ENCODE assay signal across 2 cellular contexts in the genomic region with DNA sequence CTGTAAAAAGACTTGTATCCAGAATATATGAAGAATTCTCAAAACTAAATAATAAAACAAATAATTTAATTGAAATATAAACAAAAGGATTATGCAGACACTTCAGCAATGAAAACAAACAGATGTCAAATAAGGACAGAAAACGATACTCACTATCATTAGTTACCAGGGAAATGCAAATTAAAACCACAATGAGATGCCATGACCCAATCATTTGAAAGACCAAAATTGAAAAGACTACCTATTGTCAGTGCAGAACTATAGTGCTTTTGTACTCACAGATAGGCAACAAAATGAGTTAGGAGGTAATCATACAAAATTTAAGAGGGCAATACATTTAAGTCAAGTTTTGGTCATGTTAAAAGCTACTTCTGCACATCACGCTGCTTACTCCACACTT.
TF ChIP-seq lines count a peak whose summit lies in the region.

No MANE protein-coding gene starts in this region.

TF ChIP-seq in GM23338, 12 proteins besides CTCF, POLR2A, EP300 and RAD21:
- TF ChIP-seq POLR2AphosphoS5 (IDR thresholded peaks at IDR 0.05; ENCODE audit: low read depth) (no peak), JUNB (IDR thresholded peaks at IDR 0.05; ENCODE audit: unreplicated experiment) (no peak), STAT1 (IDR thresholded peaks at IDR 0.05; ENCODE audit: unreplicated experiment) (no peak), ZNF331 (CRISPR knock-in tag; IDR thresholded peaks at IDR 0.05; ENCODE audit: low read depth) (no peak), EZH2 (IDR thresholded peaks at IDR 0.05; ENCODE audit: low read depth, unreplicated experiment) (no peak), NANOG (IDR thresholded peaks at IDR 0.05; ENCODE audit: borderline replicate concordance) (no peak)
- TF ChIP-seq, protein P1, sequence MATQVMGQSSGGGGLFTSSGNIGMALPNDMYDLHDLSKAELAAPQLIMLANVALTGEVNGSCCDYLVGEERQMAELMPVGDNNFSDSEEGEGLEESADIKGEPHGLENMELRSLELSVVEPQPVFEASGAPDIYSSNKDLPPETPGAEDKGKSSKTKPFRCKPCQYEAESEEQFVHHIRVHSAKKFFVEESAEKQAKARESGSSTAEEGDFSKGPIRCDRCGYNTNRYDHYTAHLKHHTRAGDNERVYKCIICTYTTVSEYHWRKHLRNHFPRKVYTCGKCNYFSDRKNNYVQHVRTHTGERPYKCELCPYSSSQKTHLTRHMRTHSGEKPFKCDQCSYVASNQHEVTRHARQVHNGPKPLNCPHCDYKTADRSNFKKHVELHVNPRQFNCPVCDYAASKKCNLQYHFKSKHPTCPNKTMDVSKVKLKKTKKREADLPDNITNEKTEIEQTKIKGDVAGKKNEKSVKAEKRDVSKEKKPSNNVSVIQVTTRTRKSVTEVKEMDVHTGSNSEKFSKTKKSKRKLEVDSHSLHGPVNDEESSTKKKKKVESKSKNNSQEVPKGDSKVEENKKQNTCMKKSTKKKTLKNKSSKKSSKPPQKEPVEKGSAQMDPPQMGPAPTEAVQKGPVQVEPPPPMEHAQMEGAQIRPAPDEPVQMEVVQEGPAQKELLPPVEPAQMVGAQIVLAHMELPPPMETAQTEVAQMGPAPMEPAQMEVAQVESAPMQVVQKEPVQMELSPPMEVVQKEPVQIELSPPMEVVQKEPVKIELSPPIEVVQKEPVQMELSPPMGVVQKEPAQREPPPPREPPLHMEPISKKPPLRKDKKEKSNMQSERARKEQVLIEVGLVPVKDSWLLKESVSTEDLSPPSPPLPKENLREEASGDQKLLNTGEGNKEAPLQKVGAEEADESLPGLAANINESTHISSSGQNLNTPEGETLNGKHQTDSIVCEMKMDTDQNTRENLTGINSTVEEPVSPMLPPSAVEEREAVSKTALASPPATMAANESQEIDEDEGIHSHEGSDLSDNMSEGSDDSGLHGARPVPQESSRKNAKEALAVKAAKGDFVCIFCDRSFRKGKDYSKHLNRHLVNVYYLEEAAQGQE (IDR thresholded peaks at IDR 0.05; ENCODE audit: unreplicated experiment): no peak
- TF ChIP-seq, protein P2, sequence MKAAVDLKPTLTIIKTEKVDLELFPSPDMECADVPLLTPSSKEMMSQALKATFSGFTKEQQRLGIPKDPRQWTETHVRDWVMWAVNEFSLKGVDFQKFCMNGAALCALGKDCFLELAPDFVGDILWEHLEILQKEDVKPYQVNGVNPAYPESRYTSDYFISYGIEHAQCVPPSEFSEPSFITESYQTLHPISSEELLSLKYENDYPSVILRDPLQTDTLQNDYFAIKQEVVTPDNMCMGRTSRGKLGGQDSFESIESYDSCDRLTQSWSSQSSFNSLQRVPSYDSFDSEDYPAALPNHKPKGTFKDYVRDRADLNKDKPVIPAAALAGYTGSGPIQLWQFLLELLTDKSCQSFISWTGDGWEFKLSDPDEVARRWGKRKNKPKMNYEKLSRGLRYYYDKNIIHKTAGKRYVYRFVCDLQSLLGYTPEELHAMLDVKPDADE (IDR thresholded peaks at IDR 0.05): no peak

TF ChIP-seq in H1, 55 proteins besides CTCF, POLR2A, EP300 and RAD21:
- no peak for TF ChIP-seq GTF2F1 (IDR thresholded peaks at IDR 0.05; ENCODE audit: borderline replicate concordance, low read depth, low read length)
- no peak for TF ChIP-seq TEAD4 (IDR thresholded peaks at IDR 0.05; ENCODE audit: low read depth, low read length)
- no peak for TF ChIP-seq SRF (IDR thresholded peaks at IDR 0.05; ENCODE audit: low read depth, low read length)
- TF ChIP-seq HDAC2 (IDR thresholded peaks at IDR 0.05; ENCODE audit: borderline replicate concordance in 1 of 2, low read depth in 2 of 2, low read length in 2 of 2): no peak
- no peak for TF ChIP-seq KDM5A (IDR thresholded peaks at IDR 0.05; ENCODE audit: low read length)
- no peak for TF ChIP-seq SAP30 (IDR thresholded peaks at IDR 0.05; ENCODE audit: insufficient read depth, insufficient replicate concordance, low read length)
- no peak for TF ChIP-seq SIN3A (conservative IDR thresholded peaks at IDR 0.05 in 1 of 2, IDR thresholded peaks at IDR 0.05 in 1 of 2; ENCODE audit: low read depth in 1 of 2, low read length in 2 of 2)
- TF ChIP-seq POU5F1 (IDR thresholded peaks at IDR 0.05; ENCODE audit: low read depth, low read length): no peak
- TF ChIP-seq RXRA (IDR thresholded peaks at IDR 0.05; ENCODE audit: insufficient read depth, low read depth, low read length): no peak
- TF ChIP-seq FOSL1 (IDR thresholded peaks at IDR 0.05; ENCODE audit: insufficient read depth, low read depth, low read length): no peak
- TF ChIP-seq POLR2AphosphoS5 (IDR thresholded peaks at IDR 0.05; ENCODE audit: low read depth, low read length): no peak
- TF ChIP-seq MAFK (IDR thresholded peaks at IDR 0.05; ENCODE audit: low read depth, low read length): no peak
- TF ChIP-seq TBP (IDR thresholded peaks at IDR 0.05; ENCODE audit: low read depth, low read length): no peak
